1 cellular context compared by ENCODE assay signal in the genomic region with DNA sequence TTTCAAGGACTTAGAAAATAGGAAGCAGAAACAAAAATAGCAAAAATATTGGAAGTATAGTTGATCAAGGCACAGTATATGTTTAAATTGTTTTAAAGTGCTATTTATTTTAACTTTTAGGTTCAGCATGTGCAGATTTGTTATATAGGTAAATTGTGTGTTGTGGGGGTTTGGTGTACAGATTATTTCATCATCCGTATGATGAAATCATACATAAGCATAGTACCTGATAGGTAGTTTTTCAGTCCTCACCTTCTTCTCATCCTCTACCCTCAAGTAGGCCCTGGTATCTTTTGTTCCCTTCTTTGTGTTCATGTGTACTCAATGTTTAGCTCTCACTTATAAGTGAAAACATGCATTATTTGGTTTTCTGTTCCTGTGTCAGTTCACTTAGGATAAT.
TF ChIP-seq lines count a peak whose summit lies in the region.

No MANE protein-coding gene starts in this region.

TF ChIP-seq in K562, 482 proteins besides CTCF, POLR2A, EP300 and RAD21:
- TF ChIP-seq HDAC2 (IDR thresholded peaks at IDR 0.05): no peak
- no peak for TF ChIP-seq MLX (CRISPR knock-in tag; conservative IDR thresholded peaks at IDR 0.05)
- TF ChIP-seq, protein P1, sequence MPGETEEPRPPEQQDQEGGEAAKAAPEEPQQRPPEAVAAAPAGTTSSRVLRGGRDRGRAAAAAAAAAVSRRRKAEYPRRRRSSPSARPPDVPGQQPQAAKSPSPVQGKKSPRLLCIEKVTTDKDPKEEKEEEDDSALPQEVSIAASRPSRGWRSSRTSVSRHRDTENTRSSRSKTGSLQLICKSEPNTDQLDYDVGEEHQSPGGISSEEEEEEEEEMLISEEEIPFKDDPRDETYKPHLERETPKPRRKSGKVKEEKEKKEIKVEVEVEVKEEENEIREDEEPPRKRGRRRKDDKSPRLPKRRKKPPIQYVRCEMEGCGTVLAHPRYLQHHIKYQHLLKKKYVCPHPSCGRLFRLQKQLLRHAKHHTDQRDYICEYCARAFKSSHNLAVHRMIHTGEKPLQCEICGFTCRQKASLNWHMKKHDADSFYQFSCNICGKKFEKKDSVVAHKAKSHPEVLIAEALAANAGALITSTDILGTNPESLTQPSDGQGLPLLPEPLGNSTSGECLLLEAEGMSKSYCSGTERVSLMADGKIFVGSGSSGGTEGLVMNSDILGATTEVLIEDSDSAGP (CRISPR knock-in tag; IDR thresholded peaks at IDR 0.05): no peak
- no peak for TF ChIP-seq NCOA1 (IDR thresholded peaks at IDR 0.05; ENCODE audit: low read depth)
- no peak for TF ChIP-seq COPS2 (conservative IDR thresholded peaks at IDR 0.05)
- TF ChIP-seq MBD2 (IDR thresholded peaks at IDR 0.05; ENCODE audit: borderline replicate concordance, low read depth): no peak
- no peak for TF ChIP-seq TAF9B (IDR thresholded peaks at IDR 0.05; ENCODE audit: partially characterized antibody)
- TF ChIP-seq GATA2 (CRISPR knock-in tag; IDR thresholded peaks at IDR 0.05): no peak
- TF ChIP-seq MCM7 (IDR thresholded peaks at IDR 0.05): no peak
- no peak for TF ChIP-seq ZNF717 (CRISPR knock-in tag; IDR thresholded peaks at IDR 0.05)
- TF ChIP-seq CEBPG (CRISPR knock-in tag; IDR thresholded peaks at IDR 0.05): no peak
- TF ChIP-seq CEBPG (tag; conservative IDR thresholded peaks at IDR 0.05 in 1 of 2, IDR thresholded peaks at IDR 0.05 in 1 of 2): peak; percentile 52 to 79
- TF ChIP-seq TAF7 (tag; IDR thresholded peaks at IDR 0.05): no peak
- TF ChIP-seq ZNF232 (CRISPR knock-in tag; IDR thresholded peaks at IDR 0.05): no peak
- no peak for TF ChIP-seq ZFPM2 (CRISPR knock-in tag; IDR thresholded peaks at IDR 0.05)
- no peak for TF ChIP-seq BRD9 (IDR thresholded peaks at IDR 0.05; ENCODE audit: low read depth, partially characterized antibody)
- TF ChIP-seq HNRNPUL1 (IDR thresholded peaks at IDR 0.05; ENCODE audit: low read length): no peak
- no peak for TF ChIP-seq ZNF695 (CRISPR knock-in tag; IDR thresholded peaks at IDR 0.05)
- TF ChIP-seq ZNF175 (CRISPR knock-in tag; IDR thresholded peaks at IDR 0.05; ENCODE audit: low read depth): no peak
- peak; percentile 26; the same call in 1 of the 2 replicates for TF ChIP-seq CEBPB (tag; IDR thresholded peaks at IDR 0.05)
- TF ChIP-seq ZC3H4 (CRISPR knock-in tag; IDR thresholded peaks at IDR 0.05; ENCODE audit: borderline replicate concordance): no peak
- TF ChIP-seq, protein P2, sequence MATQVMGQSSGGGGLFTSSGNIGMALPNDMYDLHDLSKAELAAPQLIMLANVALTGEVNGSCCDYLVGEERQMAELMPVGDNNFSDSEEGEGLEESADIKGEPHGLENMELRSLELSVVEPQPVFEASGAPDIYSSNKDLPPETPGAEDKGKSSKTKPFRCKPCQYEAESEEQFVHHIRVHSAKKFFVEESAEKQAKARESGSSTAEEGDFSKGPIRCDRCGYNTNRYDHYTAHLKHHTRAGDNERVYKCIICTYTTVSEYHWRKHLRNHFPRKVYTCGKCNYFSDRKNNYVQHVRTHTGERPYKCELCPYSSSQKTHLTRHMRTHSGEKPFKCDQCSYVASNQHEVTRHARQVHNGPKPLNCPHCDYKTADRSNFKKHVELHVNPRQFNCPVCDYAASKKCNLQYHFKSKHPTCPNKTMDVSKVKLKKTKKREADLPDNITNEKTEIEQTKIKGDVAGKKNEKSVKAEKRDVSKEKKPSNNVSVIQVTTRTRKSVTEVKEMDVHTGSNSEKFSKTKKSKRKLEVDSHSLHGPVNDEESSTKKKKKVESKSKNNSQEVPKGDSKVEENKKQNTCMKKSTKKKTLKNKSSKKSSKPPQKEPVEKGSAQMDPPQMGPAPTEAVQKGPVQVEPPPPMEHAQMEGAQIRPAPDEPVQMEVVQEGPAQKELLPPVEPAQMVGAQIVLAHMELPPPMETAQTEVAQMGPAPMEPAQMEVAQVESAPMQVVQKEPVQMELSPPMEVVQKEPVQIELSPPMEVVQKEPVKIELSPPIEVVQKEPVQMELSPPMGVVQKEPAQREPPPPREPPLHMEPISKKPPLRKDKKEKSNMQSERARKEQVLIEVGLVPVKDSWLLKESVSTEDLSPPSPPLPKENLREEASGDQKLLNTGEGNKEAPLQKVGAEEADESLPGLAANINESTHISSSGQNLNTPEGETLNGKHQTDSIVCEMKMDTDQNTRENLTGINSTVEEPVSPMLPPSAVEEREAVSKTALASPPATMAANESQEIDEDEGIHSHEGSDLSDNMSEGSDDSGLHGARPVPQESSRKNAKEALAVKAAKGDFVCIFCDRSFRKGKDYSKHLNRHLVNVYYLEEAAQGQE (CRISPR knock-in tag; IDR thresholded peaks at IDR 0.05; ENCODE audit: low read depth): no peak
- no peak for TF ChIP-seq ZNF699 (CRISPR knock-in tag; IDR thresholded peaks at IDR 0.05; ENCODE audit: insufficient replicate concordance)
- TF ChIP-seq ATF3 (IDR thresholded peaks at IDR 0.05): peak; percentile 74
- no peak for TF ChIP-seq ATF3 (CRISPR knock-in tag; conservative IDR thresholded peaks at IDR 0.05)
- TF ChIP-seq, protein P3, sequence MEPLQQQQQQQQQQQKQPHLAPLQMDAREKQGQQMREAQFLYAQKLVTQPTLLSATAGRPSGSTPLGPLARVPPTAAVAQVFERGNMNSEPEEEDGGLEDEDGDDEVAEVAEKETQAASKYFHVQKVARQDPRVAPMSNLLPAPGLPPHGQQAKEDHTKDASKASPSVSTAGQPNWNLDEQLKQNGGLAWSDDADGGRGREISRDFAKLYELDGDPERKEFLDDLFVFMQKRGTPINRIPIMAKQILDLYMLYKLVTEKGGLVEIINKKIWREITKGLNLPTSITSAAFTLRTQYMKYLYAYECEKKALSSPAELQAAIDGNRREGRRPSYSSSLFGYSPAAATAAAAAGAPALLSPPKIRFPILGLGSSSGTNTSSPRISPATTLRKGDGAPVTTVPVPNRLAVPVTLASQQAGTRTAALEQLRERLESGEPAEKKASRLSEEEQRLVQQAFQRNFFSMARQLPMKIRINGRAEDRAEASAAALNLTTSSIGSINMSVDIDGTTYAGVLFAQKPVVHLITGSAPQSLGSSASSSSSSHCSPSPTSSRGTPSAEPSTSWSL (CRISPR knock-in tag; IDR thresholded peaks at IDR 0.05; ENCODE audit: borderline replicate concordance): no peak
- TF ChIP-seq ZNF668 (CRISPR knock-in tag; IDR thresholded peaks at IDR 0.05): no peak
- TF ChIP-seq TRIM24 (IDR thresholded peaks at IDR 0.05): peak; percentile 62 to 78; a peak in 2 of 4 replicates
- TF ChIP-seq POLR2B (IDR thresholded peaks at IDR 0.05; ENCODE audit: low read depth, partially characterized antibody): no peak
- no peak for TF ChIP-seq RBBP5 (IDR thresholded peaks at IDR 0.05; ENCODE audit: borderline replicate concordance, insufficient read depth, low read length, poor library complexity, severe bottlenecking)
